Comparison of ENCODE assay signal across 15 cellular contexts in the genomic region with DNA sequence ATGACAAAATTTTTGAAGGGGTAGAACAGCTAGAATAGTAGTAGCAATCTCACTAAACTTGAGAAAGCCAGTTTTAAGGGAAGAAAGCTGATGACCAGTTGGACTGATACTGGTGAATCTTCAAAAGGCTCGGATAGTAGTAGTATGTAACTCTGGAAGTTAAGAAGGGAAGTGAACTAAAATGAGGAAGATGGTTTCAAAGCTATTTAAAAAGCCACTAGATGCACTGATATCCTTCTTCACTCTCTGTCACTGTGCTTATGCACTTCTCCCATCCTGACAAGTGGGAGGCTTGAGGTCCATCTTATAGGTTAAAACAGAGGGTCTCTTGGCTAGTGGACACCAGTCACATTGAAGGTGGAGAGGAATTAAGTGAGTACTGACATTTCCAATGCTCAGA.
"Had no signal": no experiment of that assay in that cellular context is flagged by ENCODE, and none has a peak within 500 bp of the region (broad histone marks: within the 10 kb centered on the region; RNA-seq: fewer than 3 reads in every experiment).

No MANE protein-coding gene starts in this region.

- H3K4me1 ChIP-seq: lower lobe of right lung had no signal

- H3K27me3 ChIP-seq: dorsolateral prefrontal cortex, tibial nerve had no signal

- H3K27ac ChIP-seq: dorsolateral prefrontal cortex, lower lobe of right lung, tibial nerve, WERI-Rb-1 had no signal

- ATAC-seq: activated CD4-positive, alpha-beta T cell treated with anti-CD3 and anti-CD28 coated beads for 36 hours; activated CD8-positive, alpha-beta T cell treated with anti-CD3 and anti-CD28 coated beads for 36 hours; right cardiac atrium; stimulated activated effector memory CD8-positive, alpha-beta T cell treated with anti-CD3 and anti-CD28 coated beads, Interleukin-12 subunit alpha, Interleukin-12 subunit beta, amount 100 ng/mL, for 72 hours had no signal

- FAIRE-seq: astrocyte had no signal

- H3K9me3 ChIP-seq: tibial nerve had no signal

- H3K4me3 ChIP-seq: dorsolateral prefrontal cortex, lower lobe of right lung, smooth muscle cell, tibial nerve had no signal

- DNase-seq: activated CD4-positive, alpha-beta T cell treated with anti-CD3 and anti-CD28 coated beads for 36 hours; activated CD8-positive, alpha-beta memory T cell treated with anti-CD3 and anti-CD28 coated beads, Interleukin-2, amount 50 U/mL, for 48 hours; activated CD8-positive, alpha-beta T cell treated with anti-CD3 and anti-CD28 coated beads for 36 hours; activated naive CD4-positive, alpha-beta T cell; dorsolateral prefrontal cortex; hypothalamus; lower lobe of right lung; naive B cell; nucleus accumbens; right cardiac atrium; WERI-Rb-1 had no signal

- H3K36me3 ChIP-seq: lower lobe of right lung, tibial nerve, WERI-Rb-1 had no signal
